8 cellular contexts compared by ENCODE assay signal in the genomic region with DNA sequence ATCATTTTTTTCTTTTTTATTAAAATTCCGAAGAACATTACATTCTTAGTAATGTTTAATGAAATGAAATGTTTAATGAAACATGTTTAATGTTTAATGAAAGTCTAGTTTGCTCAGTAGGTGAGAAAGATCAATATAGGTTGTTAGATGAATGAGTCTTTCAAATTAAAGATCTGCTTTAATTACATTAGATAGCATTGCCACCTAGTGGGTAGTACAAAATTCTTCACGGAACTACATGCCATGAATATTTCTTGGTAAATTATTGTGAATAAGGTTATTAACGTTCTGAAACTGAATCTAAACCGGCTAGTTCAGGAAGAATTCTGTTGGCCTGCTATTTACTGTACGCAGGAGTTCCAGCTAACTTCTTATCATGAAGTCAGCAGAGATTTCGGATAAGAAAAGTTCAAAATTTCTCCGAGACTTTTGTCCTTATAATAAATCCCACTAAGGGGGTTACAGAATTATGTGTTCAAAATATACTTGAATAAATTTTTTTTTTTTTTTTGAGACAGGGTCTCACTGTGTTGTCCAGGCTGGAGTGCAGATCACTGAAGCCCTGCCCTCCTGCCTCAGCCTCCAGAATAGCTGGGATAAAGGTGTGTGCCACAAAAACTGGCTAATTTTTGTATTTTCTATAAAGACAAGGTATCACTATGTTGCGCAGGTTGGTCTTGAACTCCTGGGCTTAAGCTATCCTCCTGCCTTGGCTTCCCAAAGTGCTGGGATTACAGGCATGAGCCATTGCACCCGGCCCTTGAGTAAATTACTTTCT. TPM values are rescaled to one million over a fixed set of nuclear protein-coding genes. Genes with fewer than 3 reads are reported as not detected.
DNase-seq lines count a peak whose midpoint lies in the region; ATAC-seq, FAIRE-seq and TF ChIP-seq lines count a peak whose summit lies in the region.

No MANE protein-coding gene starts in this region.

- H3K9me2 ChIP-seq in SU-DHL-6 (replicated peaks; ENCODE audit: insufficient read depth, low read length), result no peaks in the 10 kb centered on the region

- H2AFZ ChIP-seq in SU-DHL-6 (ENCODE audit: low read depth, low read length, severe bottlenecking), result peak overlapping the region; percentile 83

- H3K79me2 ChIP-seq in SU-DHL-6 (ENCODE audit: insufficient read depth, low read length), result no peaks in the 10 kb centered on the region

- H4K20me1 ChIP-seq in SU-DHL-6 (ENCODE audit: low read depth, low read length), result no peaks in the 10 kb centered on the region

- FAIRE-seq in frontal cortex (lab: Jason Lieb, UNC), result peak; percentile 42

- ATAC-seq in HG03558 (IDR thresholded peaks at IDR 0.05; ENCODE audit: extremely low read depth, unreplicated experiment) (peak; percentile 59), thoracic aorta (ENCODE audit: insufficient number of reproducible peaks, low FRiP score, low read depth) (no peak), GM18520 (IDR thresholded peaks at IDR 0.05; ENCODE audit: unreplicated experiment) (no peak)

- no peaks in the 10 kb centered on the region for H3K36me3 ChIP-seq in SU-DHL-6 (ENCODE audit: low read length)
- no peaks in the 10 kb centered on the region for H3K36me3 ChIP-seq in thoracic aorta

- TF ChIP-seq CTCF in SU-DHL-6 (IDR thresholded peaks at IDR 0.05; ENCODE audit: insufficient read depth, low read length, poor library complexity, severe bottlenecking), result peak; percentile 73
- peak; percentile 35 for TF ChIP-seq CTCF in thoracic aorta (IDR thresholded peaks at IDR 0.05)

- DNase-seq in SIG-M5 treated with dmso at 0.1 percent for 504 hours (lab: John Stamatoyannopoulos, UW; ENCODE audit: unreplicated experiment), result peak; percentile 29
- DNase-seq in SIG-M5 (lab: John Stamatoyannopoulos, UW), result no peak
- DNase-seq in frontal cortex (ENCODE audit: low spot score in 2 of 2), result peak; percentile 62 to 69
- DNase-seq in thoracic aorta (ENCODE audit: low spot score), result no peak
- no peak for DNase-seq in NCI-H1930 (lab: John Stamatoyannopoulos, UW)

- H3F3A ChIP-seq in SU-DHL-6 (ENCODE audit: insufficient read depth), result 0 out of 2 replicates have a peak, but pooled peaks cover 8% of the 10 kb centered on the region

- H3K27ac ChIP-seq in SU-DHL-6 (ENCODE audit: low read depth, low read length) (no peak overlapping the region), thoracic aorta (no peak overlapping the region)

- H3K9me3 ChIP-seq in SU-DHL-6 (ENCODE audit: insufficient read depth, low read length), result no peaks in the 10 kb centered on the region
- no peaks in the 10 kb centered on the region for H3K9me3 ChIP-seq in thoracic aorta

- H3K4me2 ChIP-seq in SU-DHL-6 (ENCODE audit: low read depth, low read length, poor library complexity, severe bottlenecking), result peak overlapping the region; percentile 37

- H3K4me1 ChIP-seq in thoracic aorta (ENCODE audit: control insufficient read depth in 1 of 2, low read depth in 2 of 2), result no peaks in the 10 kb centered on the region

- H3K27me3 ChIP-seq in SU-DHL-6 (ENCODE audit: low read length) (no peaks in the 10 kb centered on the region), thoracic aorta (replicated peaks; ENCODE audit: insufficient read depth) (no peaks in the 10 kb centered on the region)

- no peak overlapping the region for H3K9ac ChIP-seq in SU-DHL-6 (ENCODE audit: low read length)

- H3K4me3 ChIP-seq in SU-DHL-6 (ENCODE audit: insufficient read depth, low read length, poor library complexity, severe bottlenecking) (no peak overlapping the region), thoracic aorta (no peak overlapping the region)

RNA-seq across cellular contexts. Expression of gene GMNN, which starts 7.9 kb away (rescaled TPM):
- total RNA-seq in frontal cortex, result 7.7 TPM
- total RNA-seq in thoracic aorta, result 1 to 10 TPM; 5.4 to 6.8 TPM

RNA-seq across cellular contexts. Expression of gene ARMH2, which starts 31.8 kb away (rescaled TPM):
- total RNA-seq in frontal cortex (not detected), thoracic aorta (not detected)

RNA-seq across cellular contexts. Expression of gene C6orf62, which starts 47.9 kb away (rescaled TPM):
- total RNA-seq in frontal cortex (79.5 TPM), thoracic aorta (10 to 100 TPM; 37.6 to 72.2 TPM)

Comparison
In these comparisons a context has a peak if more than half of its experiments do, and no peak if none do; other contexts are left out.
1. DNase-seq: peak in SIG-M5 treated with dmso at 0.1 percent for 504 hours (single experiment) and frontal cortex (2 of 2); none in SIG-M5 (single experiment), thoracic aorta (single experiment) and NCI-H1930 (0 of 2).